1 cellular context compared by ENCODE assay signal in the genomic region with DNA sequence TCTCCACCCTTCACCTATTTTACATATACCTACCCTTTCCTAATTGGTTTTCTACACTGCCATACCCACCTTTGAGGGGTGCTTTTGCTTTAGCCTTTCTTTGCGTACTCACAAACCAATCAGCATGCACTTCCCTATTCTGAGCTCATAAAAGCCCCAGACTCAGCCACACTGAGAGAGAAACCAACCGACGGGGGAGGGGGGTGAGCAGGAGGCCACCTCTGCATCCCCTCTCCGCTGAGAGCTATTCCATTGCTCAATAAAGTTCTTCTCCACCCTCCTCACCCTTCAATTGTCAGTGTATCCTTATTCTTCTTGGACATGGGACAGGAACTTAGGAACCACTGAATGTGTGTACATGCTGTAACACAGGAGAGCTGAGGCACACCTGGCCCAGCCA.
TF ChIP-seq lines count a peak whose summit lies in the region.

No MANE protein-coding gene starts in this region.

TF ChIP-seq in H1, 55 proteins besides CTCF, POLR2A, EP300 and RAD21:
- TF ChIP-seq SAP30 (IDR thresholded peaks at IDR 0.05; ENCODE audit: insufficient read depth, insufficient replicate concordance, low read length) (no peak), SUZ12 (IDR thresholded peaks at IDR 0.05; ENCODE audit: low read length) (no peak), GTF2F1 (IDR thresholded peaks at IDR 0.05; ENCODE audit: borderline replicate concordance, low read depth, low read length) (no peak), TBP (IDR thresholded peaks at IDR 0.05; ENCODE audit: low read depth, low read length) (no peak), RFX5 (IDR thresholded peaks at IDR 0.05; ENCODE audit: borderline replicate concordance, low read depth, low read length) (no peak), KDM1A (IDR thresholded peaks at IDR 0.05; ENCODE audit: borderline replicate concordance, low read length) (no peak), FOSL1 (IDR thresholded peaks at IDR 0.05; ENCODE audit: insufficient read depth, low read depth, low read length) (no peak), POLR2AphosphoS5 (IDR thresholded peaks at IDR 0.05; ENCODE audit: low read depth, low read length) (no peak), SIN3A (conservative IDR thresholded peaks at IDR 0.05 in 1 of 2, IDR thresholded peaks at IDR 0.05 in 1 of 2; ENCODE audit: low read depth in 1 of 2, low read length in 2 of 2) (no peak), CTBP2 (IDR thresholded peaks at IDR 0.05; ENCODE audit: borderline replicate concordance, insufficient read depth, insufficient read length, low read length) (no peak), GABPA (IDR thresholded peaks at IDR 0.05; ENCODE audit: borderline replicate concordance, insufficient read depth, low read length) (no peak), KDM4A (IDR thresholded peaks at IDR 0.05; ENCODE audit: low read depth, low read length, severe bottlenecking) (no peak), JUN (IDR thresholded peaks at IDR 0.05; ENCODE audit: low read depth, low read length) (no peak), BCL11A (IDR thresholded peaks at IDR 0.05; ENCODE audit: low read depth in 2 of 2, low read length in 2 of 2) (no peak), BACH1 (IDR thresholded peaks at IDR 0.05; ENCODE audit: low read length) (no peak), CREB1 (IDR thresholded peaks at IDR 0.05) (no peak)
- TF ChIP-seq, protein P1, sequence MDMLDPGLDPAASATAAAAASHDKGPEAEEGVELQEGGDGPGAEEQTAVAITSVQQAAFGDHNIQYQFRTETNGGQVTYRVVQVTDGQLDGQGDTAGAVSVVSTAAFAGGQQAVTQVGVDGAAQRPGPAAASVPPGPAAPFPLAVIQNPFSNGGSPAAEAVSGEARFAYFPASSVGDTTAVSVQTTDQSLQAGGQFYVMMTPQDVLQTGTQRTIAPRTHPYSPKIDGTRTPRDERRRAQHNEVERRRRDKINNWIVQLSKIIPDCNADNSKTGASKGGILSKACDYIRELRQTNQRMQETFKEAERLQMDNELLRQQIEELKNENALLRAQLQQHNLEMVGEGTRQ (IDR thresholded peaks at IDR 0.05; ENCODE audit: low read length) = no peak
- TF ChIP-seq, protein P2, sequence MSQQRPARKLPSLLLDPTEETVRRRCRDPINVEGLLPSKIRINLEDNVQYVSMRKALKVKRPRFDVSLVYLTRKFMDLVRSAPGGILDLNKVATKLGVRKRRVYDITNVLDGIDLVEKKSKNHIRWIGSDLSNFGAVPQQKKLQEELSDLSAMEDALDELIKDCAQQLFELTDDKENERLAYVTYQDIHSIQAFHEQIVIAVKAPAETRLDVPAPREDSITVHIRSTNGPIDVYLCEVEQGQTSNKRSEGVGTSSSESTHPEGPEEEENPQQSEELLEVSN (IDR thresholded peaks at IDR 0.05) = no peak
